In genomic region chr3:107238787-107239186, GRCh38 we compare ENCODE assay signal across 16 cellular contexts.
"Had no signal": no experiment of that assay in that cellular context is flagged by ENCODE, and none has a peak within 500 bp of the region (broad histone marks: within the 10 kb centered on the region; RNA-seq: fewer than 3 reads in every experiment).

No MANE protein-coding gene starts in this region.

- H3K4me2 ChIP-seq: neural progenitor cell had no signal

- H3K36me3 ChIP-seq: cardiac muscle cell, colonic mucosa, esophagus muscularis mucosa, neural progenitor cell, ovary, spleen, tibial nerve, vagina had no signal

- H3K4me1 ChIP-seq: colonic mucosa, neural progenitor cell had no signal

- H3K9ac ChIP-seq: neural progenitor cell had no signal

- H3K4me3 ChIP-seq: cardiac muscle cell, colonic mucosa, esophagus muscularis mucosa, neural progenitor cell, ovary, spleen, tibial nerve, vagina had no signal

- H2AFZ ChIP-seq: neural progenitor cell had no signal

- H3K27me3 ChIP-seq: cardiac muscle cell, colonic mucosa, esophagus muscularis mucosa, ovary, spleen, tibial nerve, vagina had no signal

- H3K9me3 ChIP-seq: colonic mucosa, esophagus muscularis mucosa, ovary, spleen, tibial nerve, vagina had no signal

- DNase-seq: activated CD4-positive, alpha-beta T cell treated with anti-CD3 and anti-CD28 coated beads, Interleukin-2, amount 50 U/mL, for 1 hour; activated CD8-positive, alpha-beta memory T cell treated with anti-CD3 and anti-CD28 coated beads for 24 hours; activated naive CD4-positive, alpha-beta T cell; colonic mucosa; left ventricle myocardium superior; mesenchymal stem cell; ovary; spleen; stimulated activated CD4-positive, alpha-beta T cell treated with anti-CD3 and anti-CD28 coated beads, Interleukin-1b, Interleukin-23, amount 100 ng/mL, for 48 hours; T-cell; T-helper 9 cell had no signal

- H3K27ac ChIP-seq: cardiac muscle cell, colonic mucosa, esophagus muscularis mucosa, neural progenitor cell, spleen, vagina had no signal
